8 cellular contexts compared by ENCODE assay signal in the genomic region with DNA sequence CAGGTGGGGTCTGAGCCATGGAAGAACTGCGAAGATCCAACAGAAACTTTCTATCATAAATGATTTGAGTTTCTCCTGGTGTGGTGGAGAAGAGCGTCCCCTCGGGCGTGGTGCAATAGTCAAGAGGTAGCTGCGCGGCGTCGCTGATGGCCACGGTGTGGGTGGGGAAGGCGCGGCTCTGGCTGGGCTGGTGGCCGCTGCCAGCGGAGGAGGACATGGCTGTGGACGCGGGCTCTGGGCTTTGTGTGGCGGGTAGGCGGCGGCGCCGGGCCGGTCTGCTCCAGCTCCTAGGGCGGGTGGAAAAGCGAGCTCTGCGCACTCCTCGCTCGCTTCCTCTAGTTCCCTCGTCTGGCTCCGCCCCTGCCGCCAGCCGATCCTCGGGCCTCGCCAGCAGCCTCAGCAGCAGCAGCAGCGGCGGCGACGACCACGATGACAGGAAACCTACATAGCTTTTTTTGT. TPM values are rescaled to one million over a fixed set of nuclear protein-coding genes. Genes with fewer than 3 reads are reported as not detected.
A peak's percentile ranks its signal among the peaks of the same experiment; 100 is the strongest.
DNase-seq lines count a peak whose midpoint lies in the region; ATAC-seq and TF ChIP-seq lines count a peak whose summit lies in the region.

No MANE protein-coding gene starts in this region.

- DNase-seq in NK-92 treated with Interleukin-12 subunit alpha and Interleukin-12 subunit beta, amount 100 ng/mL, for 24 hours (lab: John Stamatoyannopoulos, UW): peak; percentile 31
- DNase-seq in NK-92 (lab: John Stamatoyannopoulos, UW; ENCODE audit: unreplicated experiment) (no peak), NCI-H526 (lab: John Stamatoyannopoulos, UW) (peak; percentile 75 to 96), ecto neural progenitor cell (ENCODE audit: low spot score) (peak; percentile 91), lung (ENCODE audit: low spot score) (peak; percentile 80)
- DNase-seq in activated CD8-positive, alpha-beta T cell treated with anti-CD3 and anti-CD28 coated beads for 36 hours: peak; percentile 88
- DNase-seq in stimulated activated CD4-positive, alpha-beta T cell treated with anti-CD3 and anti-CD28 coated beads, Interleukin-4, amount 100 ng/mL, for 48 hours (ENCODE audit: low read depth in 2 of 2): peak; percentile 66 to 79

- H3K27me3 ChIP-seq in lung (ENCODE audit: control insufficient read depth, insufficient read depth): no peaks in the 10 kb centered on the region

- H3K9me3 Mint-ChIP-seq in activated CD8-positive, alpha-beta T cell treated with anti-CD3 and anti-CD28 coated beads for 36 hours: no peaks in the 10 kb centered on the region

- peak overlapping the region; percentile 21 for H3K4me3 ChIP-seq in lung

- 1% methylated on average over 37 of the region's 37 CpGs for WGBS in lung, 2 donors

- peak overlapping the region; percentile 71 for H3K4me3 Mint-ChIP-seq in activated CD8-positive, alpha-beta T cell treated with anti-CD3 and anti-CD28 coated beads for 36 hours

- H3K4me1 Mint-ChIP-seq in activated CD8-positive, alpha-beta T cell treated with anti-CD3 and anti-CD28 coated beads for 36 hours (ENCODE audit: low read depth): peaks cover 41% of the 10 kb centered on the region

- H3K36me3 ChIP-seq in lung (ENCODE audit: control insufficient read depth in 2 of 2, insufficient read depth in 2 of 2, low read length in 2 of 2): peaks cover 0 to 1% of the 10 kb centered on the region in 2 donors

- intact Hi-C loops in activated CD8-positive, alpha-beta T cell treated with anti-CD3 and anti-CD28 coated beads for 36 hours (cut with micrococcal nuclease): no loop called here

- POLR2A ChIA-PET in activated CD8-positive, alpha-beta T cell treated with anti-CD3 and anti-CD28 coated beads for 36 hours (lab: Charles Lee): interaction anchor here (1.4 kb wide), 1 partner anchor 32 kb away, joined by 4 read pairs; a partner anchor contains a TSS

- no peaks in the 10 kb centered on the region for H3K27me3 Mint-ChIP-seq in activated CD8-positive, alpha-beta T cell treated with anti-CD3 and anti-CD28 coated beads for 36 hours

- H3K27ac ChIP-seq in lung (ENCODE audit: low read depth in 1 of 2, low read length in 1 of 2): peak overlapping the region; percentile 83

- peaks cover 0 to 1% of the 10 kb centered on the region in 2 donors for H3K9me3 ChIP-seq in lung (ENCODE audit: control insufficient read depth in 2 of 2, insufficient read depth in 1 of 2, low read length in 1 of 2)

- TF ChIP-seq CTCF in activated CD8-positive, alpha-beta T cell treated with anti-CD3 and anti-CD28 coated beads for 36 hours (IDR thresholded peaks at IDR 0.05): no peak
- TF ChIP-seq CTCF in lung (IDR thresholded peaks at IDR 0.05; ENCODE audit: control extremely low read depth, extremely low read depth): no peak

- CTCF ChIA-PET in activated CD8-positive, alpha-beta T cell treated with anti-CD3 and anti-CD28 coated beads for 36 hours (lab: Charles Lee): interaction anchor here (0.9 to 1.5 kb wide), 5 partner anchors 11 to 644 kb away, joined by 3 to 4 read pairs (median 3); no protein-coding TSS in a partner anchor

- peaks cover 6 to 22% of the 10 kb centered on the region in 2 donors for H3K4me1 ChIP-seq in lung (ENCODE audit: control insufficient read depth in 2 of 2, insufficient read depth in 2 of 2, low read length in 2 of 2)

- H3K36me3 Mint-ChIP-seq in activated CD8-positive, alpha-beta T cell treated with anti-CD3 and anti-CD28 coated beads for 36 hours (ENCODE audit: low read depth): no peaks in the 10 kb centered on the region

- ATAC-seq in HG03103 (IDR thresholded peaks at IDR 0.05; ENCODE audit: low read depth, unreplicated experiment): peak; percentile 54
- ATAC-seq in activated CD8-positive, alpha-beta T cell treated with anti-CD3 and anti-CD28 coated beads for 36 hours: peak; percentile 99
- ATAC-seq in lung (ENCODE audit: insufficient read depth, low FRiP score): peak; percentile 91

- peak overlapping the region; percentile 67 for H3K27ac Mint-ChIP-seq in activated CD8-positive, alpha-beta T cell treated with anti-CD3 and anti-CD28 coated beads for 36 hours

RNA-seq across cellular contexts. Expression of a gene that starts 5.9 kb away (rescaled TPM):
- total RNA-seq in activated CD8-positive, alpha-beta T cell treated with anti-CD3 and anti-CD28 coated beads for 36 hours: 1 to 10 TPM; 4.8 to 6.4 TPM
- total RNA-seq in lung: 10 to 100 TPM; 12.3 to 27.6 TPM
- polyA plus RNA-seq in lung: 1 to 10 TPM; 2.4 to 9.3 TPM

RNA-seq across cellular contexts. Expression of a gene that starts 32.7 kb away (rescaled TPM):
- total RNA-seq in activated CD8-positive, alpha-beta T cell treated with anti-CD3 and anti-CD28 coated beads for 36 hours: 10 to 100 TPM; 45.3 to 48.8 TPM
- total RNA-seq in lung: 10 to 100 TPM; 19.4 to 32.3 TPM
- polyA plus RNA-seq in lung: 10 to 100 TPM; 12.9 to 13.5 TPM

RNA-seq across cellular contexts. Expression of a gene that starts 32.7 kb away (rescaled TPM):
- 10 to 100 TPM; 13.7 to 15.1 TPM for total RNA-seq in activated CD8-positive, alpha-beta T cell treated with anti-CD3 and anti-CD28 coated beads for 36 hours
- total RNA-seq in lung: 10 to 100 TPM; 27.3 to 31.9 TPM
- 10 to 100 TPM in 1 of 2 donors, 1 to 10 TPM in 1; 6.9 to 10.9 TPM for polyA plus RNA-seq in lung
